ENCODE assay signal across 24 cellular contexts in genomic region chr2:241503776-241504392, GRCh38. TPM values are rescaled to one million over a fixed set of nuclear protein-coding genes. Genes with fewer than 3 reads are reported as not detected.
"Had no signal": no experiment of that assay in that cellular context is flagged by ENCODE, and none has a peak within 500 bp of the region (broad histone marks: within the 10 kb centered on the region; RNA-seq: fewer than 3 reads in every experiment).

No MANE protein-coding gene starts in this region.

- H3K36me3 Mint-ChIP-seq: activated naive CD4-positive, alpha-beta T cell treated with anti-CD3 and anti-CD28 coated beads, Interleukin-2, amount 50 U/mL, for 24 hours; immature natural killer cell had no signal

- H3K4me3 Mint-ChIP-seq: activated CD4-positive, alpha-beta memory T cell treated with anti-CD3 and anti-CD28 coated beads, Interleukin-2, amount 10 ng/mL, durations not matched to agents 7 days and 5 days; activated CD4-positive, alpha-beta T cell treated with anti-CD3 and anti-CD28 coated beads, Interleukin-2, amount 10 ng/mL, durations not matched to agents 24 days and 14 days; activated naive CD4-positive, alpha-beta T cell treated with anti-CD3 and anti-CD28 coated beads, Interleukin-2, amount 50 U/mL, for 24 hours; activated naive CD8-positive, alpha-beta T cell treated with anti-CD3 and anti-CD28 coated beads, Interleukin-2, amount 50 U/mL, for 24 hours; activated T-cell treated with anti-CD3 and anti-CD28 coated beads, Interleukin-2, amount 50 U/mL, for 24 hours; immature natural killer cell; naive thymus-derived CD8-positive, alpha-beta T cell; T-helper 1 cell treated with Interleukin-12 subunit alpha and Interleukin-12 subunit beta and Interleukin-4 antibody, amounts not matched to agents 30 μg/mL and 1 μg/mL, for 36 hours had no signal

- ATAC-seq: activated naive CD8-positive, alpha-beta T cell treated with anti-CD3 and anti-CD28 coated beads, Interleukin-2, amount 50 U/mL, for 24 hours; left colon; naive thymus-derived CD8-positive, alpha-beta T cell; sciatic nerve had no signal

- H3K4me3 ChIP-seq: breast epithelium, smooth muscle cell, testis, transverse colon had no signal

- H3K4me2 ChIP-seq: smooth muscle cell had no signal

- H3K27ac Mint-ChIP-seq: activated CD4-positive, alpha-beta memory T cell treated with anti-CD3 and anti-CD28 coated beads, Interleukin-2, amount 10 ng/mL, durations not matched to agents 7 days and 5 days; activated CD4-positive, alpha-beta T cell treated with anti-CD3 and anti-CD28 coated beads, Interleukin-2, amount 10 ng/mL, durations not matched to agents 24 days and 14 days; activated naive CD4-positive, alpha-beta T cell treated with anti-CD3 and anti-CD28 coated beads, Interleukin-2, amount 50 U/mL, for 24 hours; activated naive CD8-positive, alpha-beta T cell treated with anti-CD3 and anti-CD28 coated beads, Interleukin-2, amount 50 U/mL, for 24 hours; activated T-cell treated with anti-CD3 and anti-CD28 coated beads, Interleukin-2, amount 50 U/mL, for 24 hours; immature natural killer cell; T-helper 1 cell treated with Interleukin-12 subunit alpha and Interleukin-12 subunit beta and Interleukin-4 antibody, amounts not matched to agents 30 μg/mL and 1 μg/mL, for 36 hours had no signal

- H3K27me3 Mint-ChIP-seq: activated CD4-positive, alpha-beta memory T cell treated with anti-CD3 and anti-CD28 coated beads, Interleukin-2, amount 10 ng/mL, durations not matched to agents 7 days and 5 days; activated CD4-positive, alpha-beta T cell treated with anti-CD3 and anti-CD28 coated beads, Interleukin-2, amount 10 ng/mL, durations not matched to agents 24 days and 14 days; activated naive CD4-positive, alpha-beta T cell treated with anti-CD3 and anti-CD28 coated beads, Interleukin-2, amount 50 U/mL, for 24 hours; activated naive CD8-positive, alpha-beta T cell treated with anti-CD3 and anti-CD28 coated beads, Interleukin-2, amount 50 U/mL, for 24 hours; activated T-cell treated with anti-CD3 and anti-CD28 coated beads, Interleukin-2, amount 50 U/mL, for 24 hours; naive thymus-derived CD8-positive, alpha-beta T cell had no signal

- H3K36me3 ChIP-seq: breast epithelium, transverse colon had no signal

- DNase-seq: activated CD4-positive, alpha-beta memory T cell treated with anti-CD3 and anti-CD28 coated beads, Interleukin-2, amount 10 ng/mL, durations not matched to agents 7 days and 5 days; activated CD4-positive, alpha-beta T cell treated with anti-CD3 and anti-CD28 coated beads, Interleukin-2, amount 10 ng/mL, durations not matched to agents 24 days and 14 days; activated CD4-positive, CD25-positive, alpha-beta regulatory T cell treated with anti-CD3 and anti-CD28 coated beads, Interleukin-2, amount 50 U/mL, for 72 hours; activated CD8-positive, alpha-beta memory T cell treated with anti-CD3 and anti-CD28 coated beads, Interleukin-2, amount 50 U/mL, for 48 hours; activated gamma-delta T cell treated with Interleukin-2 at 50 U/mL for 16 hours; activated naive CD8-positive, alpha-beta T cell treated with anti-CD3 and anti-CD28 coated beads, Interleukin-2, amount 50 U/mL, for 24 hours; activated T-cell treated with anti-CD3 and anti-CD28 coated beads, Interleukin-2, amount 50 U/mL, for 24 hours; amygdala; central memory CD4-positive, alpha-beta T cell; hippocampal formation; immature natural killer cell; kidney; left colon; midbrain; naive thymus-derived CD8-positive, alpha-beta T cell; stimulated activated naive CD4-positive, alpha-beta T cell treated with Interleukin-2 at 50 U/mL for 16 hours; T-helper 9 cell; testis; transverse colon had no signal

- H3K9me3 Mint-ChIP-seq: activated CD4-positive, alpha-beta memory T cell treated with anti-CD3 and anti-CD28 coated beads, Interleukin-2, amount 10 ng/mL, durations not matched to agents 7 days and 5 days; activated CD4-positive, alpha-beta T cell treated with anti-CD3 and anti-CD28 coated beads, Interleukin-2, amount 10 ng/mL, durations not matched to agents 24 days and 14 days; activated naive CD4-positive, alpha-beta T cell treated with anti-CD3 and anti-CD28 coated beads, Interleukin-2, amount 50 U/mL, for 24 hours; activated naive CD8-positive, alpha-beta T cell treated with anti-CD3 and anti-CD28 coated beads, Interleukin-2, amount 50 U/mL, for 24 hours; activated T-cell treated with anti-CD3 and anti-CD28 coated beads, Interleukin-2, amount 50 U/mL, for 24 hours; immature natural killer cell; naive thymus-derived CD8-positive, alpha-beta T cell; T-helper 1 cell treated with Interleukin-12 subunit alpha and Interleukin-12 subunit beta and Interleukin-4 antibody, amounts not matched to agents 30 μg/mL and 1 μg/mL, for 36 hours had no signal

- H3K27me3 ChIP-seq: breast epithelium, testis, transverse colon had no signal

- H3K27ac ChIP-seq: breast epithelium, testis, transverse colon had no signal

- H3K9me3 ChIP-seq: breast epithelium, testis, transverse colon had no signal

RNA-seq across cellular contexts. Expression of gene BOK, which starts 54.7 kb away (rescaled TPM):
- total RNA-seq: naive thymus-derived CD8-positive, alpha-beta T cell had no signal
